Comparison of ENCODE assay signal across 1 cellular context in genomic region chr1:226939439-226940028, GRCh38.
TF ChIP-seq lines count a peak whose summit lies in the region.

No MANE protein-coding gene starts in this region.

TF ChIP-seq in HepG2, 621 proteins besides CTCF, POLR2A, EP300 and RAD21 (continued from another document and continues in another):
- TF ChIP-seq, protein P1, sequence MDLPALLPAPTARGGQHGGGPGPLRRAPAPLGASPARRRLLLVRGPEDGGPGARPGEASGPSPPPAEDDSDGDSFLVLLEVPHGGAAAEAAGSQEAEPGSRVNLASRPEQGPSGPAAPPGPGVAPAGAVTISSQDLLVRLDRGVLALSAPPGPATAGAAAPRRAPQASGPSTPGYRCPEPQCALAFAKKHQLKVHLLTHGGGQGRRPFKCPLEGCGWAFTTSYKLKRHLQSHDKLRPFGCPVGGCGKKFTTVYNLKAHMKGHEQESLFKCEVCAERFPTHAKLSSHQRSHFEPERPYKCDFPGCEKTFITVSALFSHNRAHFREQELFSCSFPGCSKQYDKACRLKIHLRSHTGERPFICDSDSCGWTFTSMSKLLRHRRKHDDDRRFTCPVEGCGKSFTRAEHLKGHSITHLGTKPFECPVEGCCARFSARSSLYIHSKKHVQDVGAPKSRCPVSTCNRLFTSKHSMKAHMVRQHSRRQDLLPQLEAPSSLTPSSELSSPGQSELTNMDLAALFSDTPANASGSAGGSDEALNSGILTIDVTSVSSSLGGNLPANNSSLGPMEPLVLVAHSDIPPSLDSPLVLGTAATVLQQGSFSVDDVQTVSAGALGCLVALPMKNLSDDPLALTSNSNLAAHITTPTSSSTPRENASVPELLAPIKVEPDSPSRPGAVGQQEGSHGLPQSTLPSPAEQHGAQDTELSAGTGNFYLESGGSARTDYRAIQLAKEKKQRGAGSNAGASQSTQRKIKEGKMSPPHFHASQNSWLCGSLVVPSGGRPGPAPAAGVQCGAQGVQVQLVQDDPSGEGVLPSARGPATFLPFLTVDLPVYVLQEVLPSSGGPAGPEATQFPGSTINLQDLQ (CRISPR knock-in tag; IDR thresholded peaks at IDR 0.05): no peak
- TF ChIP-seq ZBTB33 (CRISPR knock-in tag; IDR thresholded peaks at IDR 0.05) (no peak), ZFP82 (CRISPR knock-in tag; IDR thresholded peaks at IDR 0.05; ENCODE audit: borderline replicate concordance) (no peak), AGO2 (optimal IDR thresholded peaks at IDR 0.05; ENCODE audit: low read depth, low read length) (peak; percentile 95), KLF9 (CRISPR knock-in tag; IDR thresholded peaks at IDR 0.05; ENCODE audit: low read depth) (0 out of 2 replicates have a peak, but pooled peaks have one; percentile 18), FOXJ3 (CRISPR knock-in tag; IDR thresholded peaks at IDR 0.05; ENCODE audit: borderline replicate concordance) (no peak), KAT2B (IDR thresholded peaks at IDR 0.05; ENCODE audit: borderline replicate concordance, low read depth, low read length) (no peak), ZSCAN12 (CRISPR knock-in tag; IDR thresholded peaks at IDR 0.05) (peak; percentile 35; the same call in 1 of the 2 replicates), ZBTB3 (CRISPR knock-in tag; IDR thresholded peaks at IDR 0.05; ENCODE audit: borderline replicate concordance, low read depth) (no peak; the same call in 1 of the 2 replicates), IRF9 (CRISPR knock-in tag; IDR thresholded peaks at IDR 0.05; ENCODE audit: borderline replicate concordance) (no peak; the same call in 1 of the 2 replicates), ZNF501 (CRISPR knock-in tag; IDR thresholded peaks at IDR 0.05) (peak; percentile 95), NCOA2 (CRISPR knock-in tag; IDR thresholded peaks at IDR 0.05) (peak; percentile 34; the same call in 1 of the 2 replicates), ZNF777 (CRISPR knock-in tag; IDR thresholded peaks at IDR 0.05) (peak; percentile 52; the same call in 1 of the 2 replicates), HNF1B (CRISPR knock-in tag; IDR thresholded peaks at IDR 0.05) (peak; percentile 65), ZEB1 (IDR thresholded peaks at IDR 0.05; ENCODE audit: insufficient replicate concordance, low read depth) (peak; percentile 50), TGIF2 (CRISPR knock-in tag; IDR thresholded peaks at IDR 0.05) (no peak; the same call in 1 of the 2 replicates), ZSCAN21 (CRISPR knock-in tag; IDR thresholded peaks at IDR 0.05; ENCODE audit: borderline replicate concordance) (no peak), FOXA3 (CRISPR knock-in tag; IDR thresholded peaks at IDR 0.05) (no peak), DMAP1 (CRISPR knock-in tag; IDR thresholded peaks at IDR 0.05) (peak; percentile 89), PHF5A (CRISPR knock-in tag; IDR thresholded peaks at IDR 0.05; ENCODE audit: low read depth, unreplicated experiment) (peak; percentile 59), GATAD2A (CRISPR knock-in tag; IDR thresholded peaks at IDR 0.05) (peak; percentile 55; the same call in 1 of the 2 replicates), FOSL1 (CRISPR knock-in tag; IDR thresholded peaks at IDR 0.05; ENCODE audit: borderline replicate concordance) (no peak), JUN (CRISPR knock-in tag; IDR thresholded peaks at IDR 0.05) (no peak; the same call in 1 of the 2 replicates), ZNF557 (CRISPR knock-in tag; IDR thresholded peaks at IDR 0.05) (no peak; the same call in 1 of the 2 replicates), YEATS2 (CRISPR knock-in tag; IDR thresholded peaks at IDR 0.05; ENCODE audit: borderline replicate concordance) (peak; percentile 64), MBD4 (IDR thresholded peaks at IDR 0.05; ENCODE audit: borderline replicate concordance, low read length) (no peak), ZNF3 (CRISPR knock-in tag; IDR thresholded peaks at IDR 0.05) (peak; percentile 34; the same call in 1 of the 2 replicates), NRL (CRISPR knock-in tag; IDR thresholded peaks at IDR 0.05; ENCODE audit: borderline replicate concordance) (peak; percentile 89), KAT7 (CRISPR knock-in tag; IDR thresholded peaks at IDR 0.05; ENCODE audit: borderline replicate concordance) (0 out of 2 replicates have a peak, but pooled peaks have one; percentile 57)
- TF ChIP-seq, protein P2, sequence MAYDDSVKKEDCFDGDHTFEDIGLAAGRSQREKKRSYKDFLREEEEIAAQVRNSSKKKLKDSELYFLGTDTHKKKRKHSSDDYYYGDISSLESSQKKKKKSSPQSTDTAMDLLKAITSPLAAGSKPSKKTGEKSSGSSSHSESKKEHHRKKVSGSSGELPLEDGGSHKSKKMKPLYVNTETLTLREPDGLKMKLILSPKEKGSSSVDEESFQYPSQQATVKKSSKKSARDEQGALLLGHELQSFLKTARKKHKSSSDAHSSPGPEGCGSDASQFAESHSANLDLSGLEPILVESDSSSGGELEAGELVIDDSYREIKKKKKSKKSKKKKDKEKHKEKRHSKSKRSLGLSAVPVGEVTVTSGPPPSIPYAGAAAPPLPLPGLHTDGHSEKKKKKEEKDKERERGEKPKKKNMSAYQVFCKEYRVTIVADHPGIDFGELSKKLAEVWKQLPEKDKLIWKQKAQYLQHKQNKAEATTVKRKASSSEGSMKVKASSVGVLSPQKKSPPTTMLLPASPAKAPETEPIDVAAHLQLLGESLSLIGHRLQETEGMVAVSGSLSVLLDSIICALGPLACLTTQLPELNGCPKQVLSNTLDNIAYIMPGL (CRISPR knock-in tag; IDR thresholded peaks at IDR 0.05; ENCODE audit: borderline replicate concordance in 1 of 2, low read depth in 1 of 2): peak; percentile 58 to 77; a peak in 2 of 4 replicates
- TF ChIP-seq, protein P3, sequence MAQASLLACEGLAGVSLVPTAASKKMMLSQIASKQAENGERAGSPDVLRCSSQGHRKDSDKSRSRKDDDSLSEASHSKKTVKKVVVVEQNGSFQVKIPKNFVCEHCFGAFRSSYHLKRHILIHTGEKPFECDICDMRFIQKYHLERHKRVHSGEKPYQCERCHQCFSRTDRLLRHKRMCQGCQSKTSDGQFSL (CRISPR knock-in tag; IDR thresholded peaks at IDR 0.05): peak; percentile 70
- TF ChIP-seq, protein P4, sequence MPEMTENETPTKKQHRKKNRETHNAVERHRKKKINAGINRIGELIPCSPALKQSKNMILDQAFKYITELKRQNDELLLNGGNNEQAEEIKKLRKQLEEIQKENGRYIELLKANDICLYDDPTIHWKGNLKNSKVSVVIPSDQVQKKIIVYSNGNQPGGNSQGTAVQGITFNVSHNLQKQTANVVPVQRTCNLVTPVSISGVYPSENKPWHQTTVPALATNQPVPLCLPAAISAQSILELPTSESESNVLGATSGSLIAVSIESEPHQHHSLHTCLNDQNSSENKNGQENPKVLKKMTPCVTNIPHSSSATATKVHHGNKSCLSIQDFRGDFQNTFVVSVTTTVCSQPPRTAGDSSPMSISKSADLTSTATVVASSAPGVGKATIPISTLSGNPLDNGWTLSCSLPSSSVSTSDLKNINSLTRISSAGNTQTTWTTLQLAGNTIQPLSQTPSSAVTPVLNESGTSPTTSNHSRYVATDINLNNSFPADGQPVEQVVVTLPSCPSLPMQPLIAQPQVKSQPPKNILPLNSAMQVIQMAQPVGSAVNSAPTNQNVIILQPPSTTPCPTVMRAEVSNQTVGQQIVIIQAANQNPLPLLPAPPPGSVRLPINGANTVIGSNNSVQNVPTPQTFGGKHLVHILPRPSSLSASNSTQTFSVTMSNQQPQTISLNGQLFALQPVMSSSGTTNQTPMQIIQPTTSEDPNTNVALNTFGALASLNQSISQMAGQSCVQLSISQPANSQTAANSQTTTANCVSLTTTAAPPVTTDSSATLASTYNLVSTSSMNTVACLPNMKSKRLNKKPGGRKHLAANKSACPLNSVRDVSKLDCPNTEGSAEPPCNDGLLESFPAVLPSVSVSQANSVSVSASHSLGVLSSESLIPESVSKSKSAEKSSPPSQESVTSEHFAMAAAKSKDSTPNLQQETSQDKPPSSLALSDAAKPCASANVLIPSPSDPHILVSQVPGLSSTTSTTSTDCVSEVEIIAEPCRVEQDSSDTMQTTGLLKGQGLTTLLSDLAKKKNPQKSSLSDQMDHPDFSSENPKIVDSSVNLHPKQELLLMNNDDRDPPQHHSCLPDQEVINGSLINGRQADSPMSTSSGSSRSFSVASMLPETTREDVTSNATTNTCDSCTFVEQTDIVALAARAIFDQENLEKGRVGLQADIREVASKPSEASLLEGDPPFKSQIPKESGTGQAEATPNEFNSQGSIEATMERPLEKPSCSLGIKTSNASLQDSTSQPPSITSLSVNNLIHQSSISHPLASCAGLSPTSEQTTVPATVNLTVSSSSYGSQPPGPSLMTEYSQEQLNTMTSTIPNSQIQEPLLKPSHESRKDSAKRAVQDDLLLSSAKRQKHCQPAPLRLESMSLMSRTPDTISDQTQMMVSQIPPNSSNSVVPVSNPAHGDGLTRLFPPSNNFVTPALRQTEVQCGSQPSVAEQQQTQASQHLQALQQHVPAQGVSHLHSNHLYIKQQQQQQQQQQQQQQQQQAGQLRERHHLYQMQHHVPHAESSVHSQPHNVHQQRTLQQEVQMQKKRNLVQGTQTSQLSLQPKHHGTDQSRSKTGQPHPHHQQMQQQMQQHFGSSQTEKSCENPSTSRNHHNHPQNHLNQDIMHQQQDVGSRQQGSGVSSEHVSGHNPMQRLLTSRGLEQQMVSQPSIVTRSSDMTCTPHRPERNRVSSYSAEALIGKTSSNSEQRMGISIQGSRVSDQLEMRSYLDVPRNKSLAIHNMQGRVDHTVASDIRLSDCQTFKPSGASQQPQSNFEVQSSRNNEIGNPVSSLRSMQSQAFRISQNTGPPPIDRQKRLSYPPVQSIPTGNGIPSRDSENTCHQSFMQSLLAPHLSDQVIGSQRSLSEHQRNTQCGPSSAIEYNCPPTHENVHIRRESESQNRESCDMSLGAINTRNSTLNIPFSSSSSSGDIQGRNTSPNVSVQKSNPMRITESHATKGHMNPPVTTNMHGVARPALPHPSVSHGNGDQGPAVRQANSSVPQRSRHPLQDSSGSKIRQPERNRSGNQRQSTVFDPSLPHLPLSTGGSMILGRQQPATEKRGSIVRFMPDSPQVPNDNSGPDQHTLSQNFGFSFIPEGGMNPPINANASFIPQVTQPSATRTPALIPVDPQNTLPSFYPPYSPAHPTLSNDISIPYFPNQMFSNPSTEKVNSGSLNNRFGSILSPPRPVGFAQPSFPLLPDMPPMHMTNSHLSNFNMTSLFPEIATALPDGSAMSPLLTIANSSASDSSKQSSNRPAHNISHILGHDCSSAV (CRISPR knock-in tag; IDR thresholded peaks at IDR 0.05; ENCODE audit: borderline replicate concordance): no peak
- TF ChIP-seq, protein P5, sequence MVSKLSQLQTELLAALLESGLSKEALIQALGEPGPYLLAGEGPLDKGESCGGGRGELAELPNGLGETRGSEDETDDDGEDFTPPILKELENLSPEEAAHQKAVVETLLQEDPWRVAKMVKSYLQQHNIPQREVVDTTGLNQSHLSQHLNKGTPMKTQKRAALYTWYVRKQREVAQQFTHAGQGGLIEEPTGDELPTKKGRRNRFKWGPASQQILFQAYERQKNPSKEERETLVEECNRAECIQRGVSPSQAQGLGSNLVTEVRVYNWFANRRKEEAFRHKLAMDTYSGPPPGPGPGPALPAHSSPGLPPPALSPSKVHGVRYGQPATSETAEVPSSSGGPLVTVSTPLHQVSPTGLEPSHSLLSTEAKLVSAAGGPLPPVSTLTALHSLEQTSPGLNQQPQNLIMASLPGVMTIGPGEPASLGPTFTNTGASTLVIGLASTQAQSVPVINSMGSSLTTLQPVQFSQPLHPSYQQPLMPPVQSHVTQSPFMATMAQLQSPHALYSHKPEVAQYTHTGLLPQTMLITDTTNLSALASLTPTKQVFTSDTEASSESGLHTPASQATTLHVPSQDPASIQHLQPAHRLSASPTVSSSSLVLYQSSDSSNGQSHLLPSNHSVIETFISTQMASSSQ (IDR thresholded peaks at IDR 0.05; ENCODE audit: low read depth): no peak
- TF ChIP-seq, protein P5 (CRISPR knock-in tag; IDR thresholded peaks at IDR 0.05; ENCODE audit: borderline replicate concordance): no peak; the same call in 1 of the 2 replicates
